In the genomic region with DNA sequence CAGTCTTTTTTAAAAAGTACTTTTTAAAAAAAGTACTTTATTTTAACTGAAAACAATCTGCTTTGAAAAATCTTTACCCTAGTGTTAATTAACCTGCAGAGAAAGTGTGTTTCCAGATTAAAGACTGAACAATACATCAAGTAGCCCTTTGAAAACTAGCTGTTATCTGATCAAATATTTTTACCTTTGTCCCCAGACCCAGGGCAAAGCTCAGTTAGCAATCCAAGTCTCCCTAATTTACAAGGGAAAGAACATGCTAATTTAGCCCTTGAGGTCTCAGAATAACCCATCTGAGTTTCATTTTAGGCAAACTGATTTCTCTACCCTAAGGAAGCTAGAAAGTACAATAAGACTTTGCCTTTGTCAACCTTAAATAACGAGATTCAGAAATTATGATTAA, we compare ENCODE assay signal across 17 cellular contexts.
DNase-seq lines count a peak whose midpoint lies in the region; ATAC-seq and TF ChIP-seq lines count a peak whose summit lies in the region.
"Had no signal": no experiment of that assay in that cellular context is flagged by ENCODE, and none has a peak within 500 bp of the region (broad histone marks: within the 10 kb centered on the region; RNA-seq: fewer than 3 reads in every experiment).

No MANE protein-coding gene starts in this region.

- H3K4me1 Mint-ChIP-seq in Caco-2 (ENCODE audit: low read depth, unreplicated experiment), result peaks cover 40% of the 10 kb centered on the region
- H3K4me1 Mint-ChIP-seq in endodermal cell, result peaks cover 37% of the 10 kb centered on the region

- H3K36me3 Mint-ChIP-seq in Caco-2 (ENCODE audit: insufficient read depth, unreplicated experiment) (peaks cover 63% of the 10 kb centered on the region), endodermal cell (ENCODE audit: low read depth) (peaks cover 15% of the 10 kb centered on the region)

- no peak overlapping the region for H2BK120ac ChIP-seq in mesenchymal stem cell (ENCODE audit: low read depth, low read length)

- peaks cover 5% of the 10 kb centered on the region for H3K79me1 ChIP-seq in mesenchymal stem cell (replicated peaks; ENCODE audit: low read length, poor library complexity, severe bottlenecking)

- H3K27ac Mint-ChIP-seq in Caco-2 (ENCODE audit: unreplicated experiment), result peak overlapping the region; percentile 60
- H3K27ac Mint-ChIP-seq in endodermal cell, result no peak overlapping the region

- no peak overlapping the region for H3K4me2 ChIP-seq in mesenchymal stem cell (ENCODE audit: low read length, poor library complexity, severe bottlenecking)
- H3K4me2 ChIP-seq: PC-9 had no signal

- H3K4me1 ChIP-seq in Caco-2 (peaks cover 92% of the 10 kb centered on the region), HUES6 (ENCODE audit: control insufficient read depth, insufficient read depth, low read length) (peaks cover 49% of the 10 kb centered on the region), endodermal cell (ENCODE audit: control insufficient read depth, insufficient read depth, low read length) (peaks cover 6% of the 10 kb centered on the region), mesenchymal stem cell (ENCODE audit: control insufficient read depth, insufficient read depth, low read depth, low read length) (peaks cover 5% of the 10 kb centered on the region)

- H3K27ac ChIP-seq in HUES6 (ENCODE audit: low read depth, low read length), result peak overlapping the region; percentile 66; the same call in 1 of the 2 replicates
- no peak overlapping the region for H3K27ac ChIP-seq in endodermal cell (ENCODE audit: low read depth, low read length)
- peak overlapping the region; percentile 45 for H3K27ac ChIP-seq in mesenchymal stem cell (ENCODE audit: low read length, poor library complexity, severe bottlenecking)
- H3K27ac ChIP-seq: BLaER1 treated with 17β-estradiol and CSF1 and Interleukin-3, amounts not matched to agents 10 nM and 100 nM; PC-9; SK-N-MC had no signal

- H2BK15ac ChIP-seq in mesenchymal stem cell (ENCODE audit: low read depth, poor library complexity, severe bottlenecking), result no peak overlapping the region

- no peak overlapping the region for H3K18ac ChIP-seq in mesenchymal stem cell (ENCODE audit: low read depth in 1 of 2, low read length in 2 of 2)

- no peak overlapping the region for H4K91ac ChIP-seq in mesenchymal stem cell (ENCODE audit: low read length)

- H3K27me3 Mint-ChIP-seq in Caco-2 (ENCODE audit: insufficient read depth, unreplicated experiment) (no peaks in the 10 kb centered on the region), endodermal cell (ENCODE audit: insufficient read depth) (no peaks in the 10 kb centered on the region)

- H3K9me3 ChIP-seq in Caco-2 (no peaks in the 10 kb centered on the region), HUES6 (ENCODE audit: control insufficient read depth, insufficient read depth, low read depth, low read length) (peaks cover 8% of the 10 kb centered on the region; the same call in 1 of the 2 replicates), endodermal cell (ENCODE audit: control insufficient read depth, low read length) (no peaks in the 10 kb centered on the region), mesenchymal stem cell (ENCODE audit: control insufficient read depth, low read length) (no peaks in the 10 kb centered on the region)
- H3K9me3 ChIP-seq: BLaER1 treated with 17β-estradiol and CSF1 and Interleukin-3, amounts not matched to agents 10 nM and 100 nM had no signal

- 32% methylated on average over 1 of the region's 1 CpG; no CpG with 5 or more reads in 1 of the 2 experiments for WGBS in endodermal cell (ENCODE audit: insufficient coverage in 1 of 2, insufficient read length in 1 of 2), 2 experiments
- 35% methylated on average over 1 of the region's 1 CpG for WGBS in mesenchymal stem cell

- H3K4me3 Mint-ChIP-seq in Caco-2 (ENCODE audit: unreplicated experiment) (peak overlapping the region; percentile 65), endodermal cell (no peak overlapping the region)

- no peak overlapping the region for H4K8ac ChIP-seq in mesenchymal stem cell (ENCODE audit: low read length)

- H3K23ac ChIP-seq in mesenchymal stem cell (ENCODE audit: low read length in 2 of 2), result no peak overlapping the region

- no peak overlapping the region for H2BK12ac ChIP-seq in mesenchymal stem cell (ENCODE audit: low read length in 2 of 2)

- CTCF ChIA-PET in Caco-2 (lab: Charles Lee), result interaction anchor here (0.7 to 1.2 kb wide), 4 partner anchors 8 to 225 kb away, joined by 3 to 5 read pairs (median 3); no protein-coding TSS in a partner anchor

- no peak for TF ChIP-seq CTCF in Caco-2 (IDR thresholded peaks at IDR 0.05; ENCODE audit: insufficient read depth in 1 of 2, low read depth in 1 of 2, low read length in 1 of 2, severe bottlenecking in 1 of 2, unreplicated experiment in 1 of 2)
- no peak for TF ChIP-seq CTCF in endodermal cell (conservative IDR thresholded peaks at IDR 0.05)

- peak overlapping the region; percentile 1 for H3K9ac ChIP-seq in HUES6 (ENCODE audit: low read length)
- H3K9ac ChIP-seq in endodermal cell (ENCODE audit: extremely low read depth, low read length, poor library complexity, severe bottlenecking), result no peak overlapping the region
- H3K9ac ChIP-seq in mesenchymal stem cell (ENCODE audit: low read length), result no peak overlapping the region
- H3K9ac ChIP-seq: BLaER1 treated with 17β-estradiol and CSF1 and Interleukin-3, amounts not matched to agents 10 nM and 100 nM had no signal

- BruUV-seq in Caco-2 (replicated peaks; lab: Mats Ljungman, UMichigan), result TSS peak; percentile 42

- H3K9me3 Mint-ChIP-seq in Caco-2 (ENCODE audit: unreplicated experiment), result no peaks in the 10 kb centered on the region
- H3K9me3 Mint-ChIP-seq in endodermal cell, result peaks cover 6% of the 10 kb centered on the region

- no peak overlapping the region for H3K4ac ChIP-seq in mesenchymal stem cell (ENCODE audit: low read depth in 1 of 2, low read length in 2 of 2)

- H3K4me3 ChIP-seq in Caco-2 (ENCODE audit: low read depth, low read length) (no peak overlapping the region), HUES6 (ENCODE audit: low read depth, low read length) (peak overlapping the region; percentile 19; the same call in 1 of the 2 replicates), endodermal cell (ENCODE audit: low read length) (peak overlapping the region; percentile 56), mesenchymal stem cell (ENCODE audit: insufficient read depth in 1 of 2, low read depth in 1 of 2, low read length in 2 of 2) (no peak overlapping the region)
- H3K4me3 ChIP-seq: BLaER1 treated with 17β-estradiol and CSF1 and Interleukin-3, amounts not matched to agents 10 nM and 100 nM; PC-9; SK-N-MC had no signal

- H2BK5ac ChIP-seq in mesenchymal stem cell (ENCODE audit: low read depth, low read length, poor library complexity, severe bottlenecking), result no peak overlapping the region

- peak in 1 of 2 experiments; percentile 27 for DNase-seq in Caco-2
- no peak for DNase-seq in endodermal cell
- no peak for DNase-seq in mesenchymal stem cell
- no peak for DNase-seq in dedifferentiated amniotic fluid mesenchymal stem cell (ENCODE audit: extremely low spot score)
- no peak for DNase-seq in NCI-H748 treated with DMSO at 0.1 percent for 48 hours (lab: John Stamatoyannopoulos, UW)
- DNase-seq in medulla oblongata (ENCODE audit: extremely low spot score), result no peak
- DNase-seq: Karpas-422; MM.1S; NCI-H1105; NCI-H187; NCI-H524 treated with DMSO at 0.1 percent for 48 hours; NK-92 treated with Interleukin-12 subunit alpha and Interleukin-12 subunit beta, amount 100 ng/mL, for 24 hours; PC-9 had no signal

- no peak overlapping the region for H3K14ac ChIP-seq in mesenchymal stem cell (ENCODE audit: low read length in 2 of 2)

- ATAC-seq in HG02610 (IDR thresholded peaks at IDR 0.05; ENCODE audit: unreplicated experiment), result no peak

- POLR2A ChIA-PET in Caco-2 (lab: Charles Lee), result interaction anchor here (0.6 kb wide), 1 partner anchor 49 kb away, joined by 3 read pairs; no protein-coding TSS in a partner anchor

- intact Hi-C loops in Caco-2 (cut with micrococcal nuclease; ENCODE audit: unreplicated experiment), result loop anchor here (1.0 to 5.0 kb wide), 3 partner anchors 23 to 89 kb away; no protein-coding TSS in a partner anchor

- H2AFZ ChIP-seq in mesenchymal stem cell (ENCODE audit: low read depth, low read length), result no peak overlapping the region
- H2AFZ ChIP-seq: PC-9 had no signal

- H3K27me3 ChIP-seq in Caco-2 (replicated peaks; ENCODE audit: control insufficient read depth, insufficient read depth, low read length) (no peaks in the 10 kb centered on the region), HUES6 (ENCODE audit: control insufficient read depth, insufficient read depth, low read length) (no peaks in the 10 kb centered on the region), endodermal cell (ENCODE audit: control insufficient read depth, insufficient read depth, low read length, poor library complexity, severe bottlenecking) (no peaks in the 10 kb centered on the region), mesenchymal stem cell (ENCODE audit: control insufficient read depth in 1 of 2, insufficient read depth in 1 of 2, low read length in 2 of 2) (no peaks in the 10 kb centered on the region)
- H3K27me3 ChIP-seq: BLaER1 treated with 17β-estradiol and CSF1 and Interleukin-3, amounts not matched to agents 10 nM and 100 nM had no signal

- H3K36me3 ChIP-seq in Caco-2 (ENCODE audit: control insufficient read depth, insufficient read depth, low read length) (peaks cover 2% of the 10 kb centered on the region), HUES6 (ENCODE audit: control insufficient read depth, insufficient read depth, low read length) (no peaks in the 10 kb centered on the region), endodermal cell (ENCODE audit: control insufficient read depth, insufficient read depth, low read length) (no peaks in the 10 kb centered on the region), mesenchymal stem cell (ENCODE audit: control insufficient read depth in 1 of 2, insufficient read depth in 2 of 2, low read depth in 1 of 2, low read length in 2 of 2) (no peaks in the 10 kb centered on the region)
- H3K36me3 ChIP-seq: BLaER1 treated with 17β-estradiol and CSF1 and Interleukin-3, amounts not matched to agents 10 nM and 100 nM had no signal

- no peak overlapping the region for H2AK5ac ChIP-seq in mesenchymal stem cell (ENCODE audit: low read length, severe bottlenecking)

Comparison
In these comparisons a context has a peak if more than half of its experiments do, and no peak if none do; other contexts are left out.
1. H3K4me3 ChIP-seq: peak in HUES6 (single experiment) and endodermal cell (single experiment); none in Caco-2 (single experiment) and mesenchymal stem cell (0 of 2).